In genomic region chr19:2239771-2240770, GRCh38 we compare ENCODE assay signal across 9 cellular contexts. TPM values are rescaled to one million over a fixed set of nuclear protein-coding genes. Genes with fewer than 3 reads are reported as not detected.
DNase-seq lines count a peak whose midpoint lies in the region; ATAC-seq, FAIRE-seq and TF ChIP-seq lines count a peak whose summit lies in the region.
"Had no signal": no experiment of that assay in that cellular context is flagged by ENCODE, and none has a peak within 500 bp of the region (broad histone marks: within the 10 kb centered on the region; RNA-seq: fewer than 3 reads in every experiment).

No MANE protein-coding gene starts in this region.

- no peak overlapping the region for H2AFZ ChIP-seq in smooth muscle cell (ENCODE audit: low read depth)

- H3K27me3 ChIP-seq in right atrium auricular region (no peaks in the 10 kb centered on the region), smooth muscle cell (ENCODE audit: low read depth) (no peaks in the 10 kb centered on the region)

- intact Hi-C loops in left cardiac atrium (cut with DNase I) (loop anchor here (5.0 to 10.0 kb wide), 2 partner anchors 32 to 85 kb away; partner anchors contain the start of gene AP3D1 (in 2 of the 2)), Right ventricle myocardium inferior (cut with DNase I) (no loop called here)

- CTCF ChIA-PET in activated CD8-positive, alpha-beta T cell treated with anti-CD3 and anti-CD28 coated beads, Interleukin-2, amount 10 ng/mL, durations not matched to agents 7 days and 5 days (lab: Charles Lee), result interaction anchor here (0.9 to 4.0 kb wide), 10 partner anchors 13 to 154 kb away, joined by 3 to 32 read pairs (median 6); no protein-coding TSS in a partner anchor

- H3K4me1 Mint-ChIP-seq in activated CD8-positive, alpha-beta T cell treated with anti-CD3 and anti-CD28 coated beads, Interleukin-2, amount 10 ng/mL, durations not matched to agents 7 days and 5 days (ENCODE audit: low read depth), result peaks cover 58% of the 10 kb centered on the region

- peak overlapping the region; percentile 99 for H3K4me3 Mint-ChIP-seq in activated CD8-positive, alpha-beta T cell treated with anti-CD3 and anti-CD28 coated beads, Interleukin-2, amount 10 ng/mL, durations not matched to agents 7 days and 5 days

- peak overlapping the region; percentile 100 for H3K27ac Mint-ChIP-seq in activated CD8-positive, alpha-beta T cell treated with anti-CD3 and anti-CD28 coated beads, Interleukin-2, amount 10 ng/mL, durations not matched to agents 7 days and 5 days

- H3K4me2 ChIP-seq in smooth muscle cell, result peak overlapping the region; percentile 98

- H3K4me1 ChIP-seq in right atrium auricular region (peaks cover 5 to 59% of the 10 kb centered on the region in 2 donors), smooth muscle cell (ENCODE audit: low read depth) (peaks cover 32% of the 10 kb centered on the region)

- H3K9me3 Mint-ChIP-seq in activated CD8-positive, alpha-beta T cell treated with anti-CD3 and anti-CD28 coated beads, Interleukin-2, amount 10 ng/mL, durations not matched to agents 7 days and 5 days (ENCODE audit: insufficient read depth), result no peaks in the 10 kb centered on the region

- H3K36me3 ChIP-seq in right atrium auricular region, result peaks cover 18% of the 10 kb centered on the region
- H3K36me3 ChIP-seq in smooth muscle cell (ENCODE audit: low read depth), result no peaks in the 10 kb centered on the region

- H3K9me3 ChIP-seq in right atrium auricular region (no peaks in the 10 kb centered on the region), smooth muscle cell (replicated peaks; ENCODE audit: low read depth) (no peaks in the 10 kb centered on the region)

- H3K27me3 Mint-ChIP-seq in activated CD8-positive, alpha-beta T cell treated with anti-CD3 and anti-CD28 coated beads, Interleukin-2, amount 10 ng/mL, durations not matched to agents 7 days and 5 days (ENCODE audit: low read depth), result no peaks in the 10 kb centered on the region

- 69% methylated on average over 32 of the region's 34 CpGs for WGBS in smooth muscle cell (ENCODE audit: low lambda C conversion rate)

- peak overlapping the region; percentile 10 for H3K9ac ChIP-seq in smooth muscle cell (ENCODE audit: low read depth)

- H3K79me2 ChIP-seq in smooth muscle cell (ENCODE audit: low read depth), result peaks cover 78% of the 10 kb centered on the region

- H3F3A ChIP-seq in smooth muscle cell (ENCODE audit: low read depth), result peaks cover 4% of the 10 kb centered on the region

- ATAC-seq in left cardiac atrium (no peak), Right ventricle myocardium inferior (no peak), GM18867 (IDR thresholded peaks at IDR 0.05; ENCODE audit: unreplicated experiment) (no peak)
- ATAC-seq in activated CD8-positive, alpha-beta T cell treated with anti-CD3 and anti-CD28 coated beads, Interleukin-2, amount 10 ng/mL, durations not matched to agents 7 days and 5 days, result no peak

- peak overlapping the region; percentile 32 to 71 for H3K27ac ChIP-seq in right atrium auricular region
- peak overlapping the region; percentile 36 for H3K27ac ChIP-seq in smooth muscle cell (ENCODE audit: low read depth)

- H3K36me3 Mint-ChIP-seq in activated CD8-positive, alpha-beta T cell treated with anti-CD3 and anti-CD28 coated beads, Interleukin-2, amount 10 ng/mL, durations not matched to agents 7 days and 5 days (ENCODE audit: low read depth), result peaks cover 62% of the 10 kb centered on the region

- DNase-seq in left cardiac atrium (peak; percentile 66), Right ventricle myocardium inferior (ENCODE audit: missing footprints) (no peak), right atrium auricular region (ENCODE audit: low spot score) (peak; percentile 72), smooth muscle cell (lab: John Stamatoyannopoulos, UW; ENCODE audit: unreplicated experiment) (no peak), frontal cortex (ENCODE audit: low spot score in 2 of 2) (no peak), SK-N-DZ (ENCODE audit: low spot score) (no peak)
- peak; percentile 71 for DNase-seq in activated CD8-positive, alpha-beta T cell treated with anti-CD3 and anti-CD28 coated beads, Interleukin-2, amount 10 ng/mL, durations not matched to agents 7 days and 5 days

- POLR2A ChIA-PET in activated CD8-positive, alpha-beta T cell treated with anti-CD3 and anti-CD28 coated beads, Interleukin-2, amount 10 ng/mL, durations not matched to agents 7 days and 5 days (lab: Charles Lee), result interaction anchor here (0.8 to 4.6 kb wide), 9 partner anchors 9 to 322 kb away, joined by 3 to 30 read pairs (median 4); partner anchors contain the start of genes AMH, JSRP1 and LSM7

- TF ChIP-seq CTCF in right atrium auricular region (IDR thresholded peaks at IDR 0.05), result no peak
- TF ChIP-seq CTCF in smooth muscle cell (IDR thresholded peaks at IDR 0.05; ENCODE audit: borderline replicate concordance, insufficient read depth, poor library complexity, severe bottlenecking), result no peak

- no peak for FAIRE-seq in frontal cortex (lab: Jason Lieb, UNC)
- FAIRE-seq: islet of Langerhans had no signal

- peaks cover 77% of the 10 kb centered on the region for H4K20me1 ChIP-seq in smooth muscle cell (ENCODE audit: low read depth)

- peak overlapping the region; percentile 25 to 43 for H3K4me3 ChIP-seq in right atrium auricular region
- peak overlapping the region; percentile 34 for H3K4me3 ChIP-seq in smooth muscle cell

RNA-seq across cellular contexts. Expression of gene SF3A2, which starts 3.4 kb away (rescaled TPM):
- total RNA-seq in left cardiac atrium (10 to 100 TPM; 28.8 to 34.4 TPM), Right ventricle myocardium inferior (30.3 TPM), right atrium auricular region (10 to 100 TPM; 17.3 to 30.4 TPM), smooth muscle cell (8.4 and 28.5 TPM in 2 replicates), frontal cortex (23.2 TPM)
- total RNA-seq in activated CD8-positive, alpha-beta T cell treated with anti-CD3 and anti-CD28 coated beads, Interleukin-2, amount 10 ng/mL, durations not matched to agents 7 days and 5 days, result 100 to 1,000 TPM; 157 to 163 TPM
- 63.0 and 78.1 TPM in 2 replicates for polyA plus RNA-seq in smooth muscle cell
- polyA plus RNA-seq in SK-N-DZ (2014; cell fraction: cytosol; rRNA removed), result 29.1 and 36.1 TPM in 2 replicates
- polyA plus RNA-seq in SK-N-DZ (2014; cell fraction: nucleus; rRNA removed), result 112 and 117 TPM in 2 replicates

RNA-seq across cellular contexts. Expression of gene PLEKHJ1, which starts 3.9 kb away (rescaled TPM):
- total RNA-seq in left cardiac atrium (10 to 100 TPM; 45.2 to 45.7 TPM), Right ventricle myocardium inferior (59.7 TPM), right atrium auricular region (10 to 100 TPM; 44.1 to 53.0 TPM), smooth muscle cell (36.0 and 38.6 TPM in 2 replicates), frontal cortex (40.8 TPM)
- 10 to 100 TPM; 78.0 to 79.9 TPM for total RNA-seq in activated CD8-positive, alpha-beta T cell treated with anti-CD3 and anti-CD28 coated beads, Interleukin-2, amount 10 ng/mL, durations not matched to agents 7 days and 5 days
- 76.5 and 94.5 TPM in 2 replicates for polyA plus RNA-seq in smooth muscle cell
- polyA plus RNA-seq in SK-N-DZ (2014; cell fraction: cytosol; rRNA removed), result 149 TPM in 2 replicates
- polyA plus RNA-seq in SK-N-DZ (2014; cell fraction: nucleus; rRNA removed), result 161 and 205 TPM in 2 replicates

RNA-seq across cellular contexts. Expression of gene AMH, which starts 9.1 kb away (rescaled TPM):
- total RNA-seq in left cardiac atrium, result 1 to 10 TPM in 1 of 2 donors, under 1 TPM in 1; 0.80 to 1.6 TPM
- total RNA-seq in Right ventricle myocardium inferior, result 0.89 TPM
- total RNA-seq in activated CD8-positive, alpha-beta T cell treated with anti-CD3 and anti-CD28 coated beads, Interleukin-2, amount 10 ng/mL, durations not matched to agents 7 days and 5 days, result 10 to 100 TPM; 10.3 to 12.1 TPM
- under 1 TPM in 1 of 2 donors, not detected in 1; 0.98 TPM for total RNA-seq in right atrium auricular region
- 2.9 and 3.5 TPM in 2 replicates for total RNA-seq in smooth muscle cell
- polyA plus RNA-seq in smooth muscle cell, result 12.6 and 20.7 TPM in 2 replicates
- 0.82 TPM for total RNA-seq in frontal cortex
- polyA plus RNA-seq in SK-N-DZ (2014; cell fraction: cytosol; rRNA removed), result 11.5 and 13.5 TPM in 2 replicates
- polyA plus RNA-seq in SK-N-DZ (2014; cell fraction: nucleus; rRNA removed), result 285 and 416 TPM in 2 replicates

RNA-seq across cellular contexts. Expression of gene JSRP1, which starts 16.1 kb away (rescaled TPM):
- total RNA-seq in left cardiac atrium (under 1 TPM in 1 of 2 donors, not detected in 1; 0.27 TPM), Right ventricle myocardium inferior (not detected), right atrium auricular region (under 1 TPM in 1 of 2 donors, not detected in 1; 0.39 TPM), smooth muscle cell (not detected in 2 replicates), frontal cortex (2.0 TPM)
- not detected for total RNA-seq in activated CD8-positive, alpha-beta T cell treated with anti-CD3 and anti-CD28 coated beads, Interleukin-2, amount 10 ng/mL, durations not matched to agents 7 days and 5 days
- 0.59 TPM in 1 of 2 replicates, not detected in the other for polyA plus RNA-seq in smooth muscle cell
- 8.7 and 19.3 TPM in 2 replicates for polyA plus RNA-seq in SK-N-DZ (2014; cell fraction: cytosol; rRNA removed)
- polyA plus RNA-seq in SK-N-DZ (2014; cell fraction: nucleus; rRNA removed), result 9.6 and 14.3 TPM in 2 replicates

RNA-seq across cellular contexts. Expression of gene PEAK3, which starts 41.9 kb away (rescaled TPM):
- 1 to 10 TPM; 1.0 to 2.3 TPM for total RNA-seq in left cardiac atrium
- total RNA-seq in Right ventricle myocardium inferior, result 0.68 TPM
- under 1 TPM; 0.16 to 0.34 TPM for total RNA-seq in activated CD8-positive, alpha-beta T cell treated with anti-CD3 and anti-CD28 coated beads, Interleukin-2, amount 10 ng/mL, durations not matched to agents 7 days and 5 days
- 1 to 10 TPM; 1.5 to 1.9 TPM for total RNA-seq in right atrium auricular region
- not detected in 2 replicates for total RNA-seq in smooth muscle cell
- 0.37 and 0.71 TPM in 2 replicates for polyA plus RNA-seq in smooth muscle cell
- under 0.01 TPM for total RNA-seq in frontal cortex
- not detected in 2 replicates for polyA plus RNA-seq in SK-N-DZ (2014; cell fraction: cytosol; rRNA removed)
- not detected in 2 replicates for polyA plus RNA-seq in SK-N-DZ (2014; cell fraction: nucleus; rRNA removed)

Comparison
In these comparisons a context has a peak if more than half of its experiments do, and no peak if none do; other contexts are left out.
1. DNase-seq: peak in left cardiac atrium (single experiment), activated CD8-positive, alpha-beta T cell treated with anti-CD3 and anti-CD28 coated beads, Interleukin-2, amount 10 ng/mL, durations not matched to agents 7 days and 5 days (single experiment) and right atrium auricular region (single experiment); none in Right ventricle myocardium inferior (single experiment), smooth muscle cell (single experiment), frontal cortex (0 of 2) and SK-N-DZ (single experiment).